ENCODE assay signal across 8 cellular contexts in the genomic region with DNA sequence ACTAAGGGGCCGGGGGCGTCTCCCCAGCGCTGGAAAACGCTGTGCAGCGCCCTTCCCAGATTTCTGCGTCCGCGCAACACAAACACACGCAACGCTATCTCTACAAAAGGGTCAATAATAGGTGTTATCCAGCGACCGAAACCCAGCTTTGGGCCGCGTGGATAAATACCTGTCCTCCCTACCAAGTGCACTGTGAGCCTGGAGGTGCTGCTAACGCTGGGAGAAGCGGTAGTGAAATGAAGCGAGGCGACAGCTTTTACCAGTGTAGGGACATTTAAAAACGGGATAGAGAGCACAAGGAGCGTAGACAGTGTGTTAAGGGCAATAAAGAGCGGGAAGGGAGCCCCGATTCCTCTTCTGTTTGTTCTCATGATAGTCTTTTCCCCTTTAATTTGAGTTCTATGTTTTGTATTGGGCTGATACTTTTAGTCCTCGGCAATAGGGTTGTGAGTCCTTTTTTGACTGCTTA. TPM values are rescaled to one million over a fixed set of nuclear protein-coding genes. Genes with fewer than 3 reads are reported as not detected.
DNase-seq lines count a peak whose midpoint lies in the region; ATAC-seq and TF ChIP-seq lines count a peak whose summit lies in the region.

No MANE protein-coding gene starts in this region.

- H3K9me3 ChIP-seq in right lobe of liver (no peaks in the 10 kb centered on the region), thyroid gland (no peaks in the 10 kb centered on the region)

- peaks cover 39% of the 10 kb centered on the region for H3K4me1 Mint-ChIP-seq in activated naive CD4-positive, alpha-beta T cell treated with anti-CD3 and anti-CD28 coated beads, Interleukin-2, amount 10 ng/mL, durations not matched to agents 7 days and 5 days

- CTCF ChIA-PET in activated naive CD4-positive, alpha-beta T cell treated with anti-CD3 and anti-CD28 coated beads, Interleukin-2, amount 10 ng/mL, durations not matched to agents 7 days and 5 days (lab: Charles Lee): interaction anchor here (1.4 to 2.4 kb wide), 3 partner anchors 11 to 23 kb away, joined by 4 to 16 read pairs (median 9); no protein-coding TSS in a partner anchor

- intact Hi-C loops in right lobe of liver (cut with DNase I) (no loop called here), thyroid gland (cut with DNase I) (no loop called here)

- H3K27ac Mint-ChIP-seq in activated naive CD4-positive, alpha-beta T cell treated with anti-CD3 and anti-CD28 coated beads, Interleukin-2, amount 10 ng/mL, durations not matched to agents 7 days and 5 days: peak overlapping the region; percentile 93

- 3% methylated on average over 14 of the region's 23 CpGs for WGBS in right lobe of liver (ENCODE audit: insufficient coverage, low coverage, low lambda C conversion rate, missing lambda C conversion rate)
- 1 to 4% methylated on average over 13 to 18 of the region's 23 CpGs for WGBS in thyroid gland, 2 donors

- H3K27me3 Mint-ChIP-seq in activated naive CD4-positive, alpha-beta T cell treated with anti-CD3 and anti-CD28 coated beads, Interleukin-2, amount 10 ng/mL, durations not matched to agents 7 days and 5 days: peaks cover 23% of the 10 kb centered on the region

- H3K27ac ChIP-seq in right lobe of liver (peak overlapping the region; percentile 30 to 70 (median 45)), thyroid gland (peak overlapping the region; percentile 16 to 87 (median 70))

- H3K4me3 Mint-ChIP-seq in activated naive CD4-positive, alpha-beta T cell treated with anti-CD3 and anti-CD28 coated beads, Interleukin-2, amount 10 ng/mL, durations not matched to agents 7 days and 5 days: peak overlapping the region; percentile 91

- H3K4me3 ChIP-seq in NB4 (ENCODE audit: low read depth, low read length) (peak overlapping the region; percentile 82), cardiac fibroblast (replicated peaks in 1 of 2; ENCODE audit: low read depth in 2 of 2, low read length in 2 of 2) (peak overlapping the region; percentile 92), right lobe of liver (peak overlapping the region; percentile 58 to 73 (median 69)), thyroid gland (replicated peaks in 1 of 3) (peak overlapping the region; percentile 49 to 75 (median 61))

- TF ChIP-seq POLR2A in NB4 (IDR thresholded peaks at IDR 0.05; ENCODE audit: extremely low read depth, insufficient read length) (no peak), right lobe of liver (IDR thresholded peaks at IDR 0.05) (peak; percentile 6), thyroid gland (IDR thresholded peaks at IDR 0.05) (no peak)

- H3K27me3 ChIP-seq in right lobe of liver (no peaks in the 10 kb centered on the region), thyroid gland (no peaks in the 10 kb centered on the region)

- H3K4me1 ChIP-seq in right lobe of liver: peaks cover 0 to 3% (median 0%) of the 10 kb centered on the region in 4 donors
- peaks cover 11 to 15% of the 10 kb centered on the region in 2 donors for H3K4me1 ChIP-seq in thyroid gland

- no peak for DNase-seq in activated naive CD4-positive, alpha-beta T cell treated with anti-CD3 and anti-CD28 coated beads, Interleukin-2, amount 10 ng/mL, durations not matched to agents 7 days and 5 days
- DNase-seq in activated naive CD4-positive, alpha-beta T cell (lab: John Stamatoyannopoulos, UW): no peak
- DNase-seq in NB4 (ENCODE audit: low read depth): peak; percentile 51
- DNase-seq in cardiac fibroblast (ENCODE audit: low read depth in 2 of 2): peak; percentile 12 to 36
- DNase-seq in right lobe of liver: no peak
- DNase-seq in thyroid gland: peak; percentile 24 to 27
- no peak for DNase-seq in stimulated activated CD8-positive, alpha-beta memory T cell treated with anti-CD3 and anti-CD28 coated beads, Interleukin-4, amount 100 ng/mL, for 48 hours

- ATAC-seq in HG02571 (IDR thresholded peaks at IDR 0.05; ENCODE audit: unreplicated experiment) (peak; percentile 20), right lobe of liver (peak; percentile 56 to 71 (median 65))

- no peaks in the 10 kb centered on the region for H3K9me3 Mint-ChIP-seq in activated naive CD4-positive, alpha-beta T cell treated with anti-CD3 and anti-CD28 coated beads, Interleukin-2, amount 10 ng/mL, durations not matched to agents 7 days and 5 days

- H3K36me3 Mint-ChIP-seq in activated naive CD4-positive, alpha-beta T cell treated with anti-CD3 and anti-CD28 coated beads, Interleukin-2, amount 10 ng/mL, durations not matched to agents 7 days and 5 days: peaks cover 18% of the 10 kb centered on the region

- no peak for TF ChIP-seq CTCF in NB4 (IDR thresholded peaks at IDR 0.05; ENCODE audit: low read depth, low read length)
- TF ChIP-seq CTCF in cardiac fibroblast (IDR thresholded peaks at IDR 0.05; ENCODE audit: low read depth, low read length): no peak
- no peak for TF ChIP-seq CTCF in right lobe of liver (IDR thresholded peaks at IDR 0.05)
- TF ChIP-seq CTCF in thyroid gland (IDR thresholded peaks at IDR 0.05): no peak

- H3K36me3 ChIP-seq in right lobe of liver: no peaks in the 10 kb centered on the region
- no peaks in the 10 kb centered on the region for H3K36me3 ChIP-seq in thyroid gland

RNA-seq across cellular contexts. Expression of a gene that starts 0.4 kb away (rescaled TPM):
- total RNA-seq in right lobe of liver: under 1 TPM in 5 of 6 experiments, not detected in 1; 0.15 to 0.98 (median 0.47) TPM
- 1 to 10 TPM in 3 of 4 donors, under 1 TPM in 1; 0.49 to 1.9 (median 1.3) TPM for total RNA-seq in thyroid gland

Comparison
In these comparisons a context has a peak if more than half of its experiments do, and no peak if none do; other contexts are left out.
1. DNase-seq: peak in NB4 (single experiment), cardiac fibroblast (2 of 2) and thyroid gland (2 of 2); none in activated naive CD4-positive, alpha-beta T cell treated with anti-CD3 and anti-CD28 coated beads, Interleukin-2, amount 10 ng/mL, durations not matched to agents 7 days and 5 days (single experiment), activated naive CD4-positive, alpha-beta T cell (0 of 4), right lobe of liver (0 of 3) and stimulated activated CD8-positive, alpha-beta memory T cell treated with anti-CD3 and anti-CD28 coated beads, Interleukin-4, amount 100 ng/mL, for 48 hours (single experiment).
2. Peak in every context shown above with its lines, with median percentiles within 50 percentile points of each other: H3K4me3 ChIP-seq.